Comparison of ENCODE assay signal across 8 cellular contexts in the genomic region with DNA sequence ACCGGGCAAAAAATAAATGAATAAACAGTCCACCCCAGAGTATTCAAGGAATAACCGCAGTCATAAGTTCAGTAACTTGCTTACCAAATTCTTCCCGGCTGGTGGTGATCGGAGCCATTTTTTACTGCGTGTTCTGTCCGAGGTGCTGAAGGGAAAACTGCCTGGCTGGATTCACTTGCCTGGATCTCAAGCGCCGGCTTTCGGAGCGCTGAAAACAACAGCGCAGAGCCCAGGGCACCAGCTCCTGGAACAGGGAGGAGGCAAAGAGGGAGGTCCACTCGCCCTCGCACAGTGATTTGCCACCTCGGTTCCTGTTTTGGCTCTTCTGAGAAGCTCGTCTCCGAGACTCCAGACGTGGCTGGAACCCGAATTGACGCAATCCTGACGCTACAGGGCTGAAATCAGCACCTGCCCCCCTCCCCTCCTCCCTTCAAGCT. TPM values are rescaled to one million over a fixed set of nuclear protein-coding genes. Genes with fewer than 3 reads are reported as not detected.
DNase-seq lines count a peak whose midpoint lies in the region; ATAC-seq and TF ChIP-seq lines count a peak whose summit lies in the region.

A gene with protein sequence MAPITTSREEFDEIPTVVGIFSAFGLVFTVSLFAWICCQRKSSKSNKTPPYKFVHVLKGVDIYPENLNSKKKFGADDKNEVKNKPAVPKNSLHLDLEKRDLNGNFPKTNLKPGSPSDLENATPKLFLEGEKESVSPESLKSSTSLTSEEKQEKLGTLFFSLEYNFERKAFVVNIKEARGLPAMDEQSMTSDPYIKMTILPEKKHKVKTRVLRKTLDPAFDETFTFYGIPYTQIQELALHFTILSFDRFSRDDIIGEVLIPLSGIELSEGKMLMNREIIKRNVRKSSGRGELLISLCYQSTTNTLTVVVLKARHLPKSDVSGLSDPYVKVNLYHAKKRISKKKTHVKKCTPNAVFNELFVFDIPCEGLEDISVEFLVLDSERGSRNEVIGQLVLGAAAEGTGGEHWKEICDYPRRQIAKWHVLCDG (minus strand): TSS at position 327 of the 437 bp plus-strand sequence. CDS start 209 bp downstream, at position 118.

- no peak within 1 kb of the TSS for H3K4me3 ChIP-seq in heart right ventricle

- H3K27me3 ChIP-seq in heart right ventricle, result peaks cover 0 to 26% (median 16%) of the 10 kb centered on the region in 7 donors

- POLR2A ChIA-PET in activated CD8-positive, alpha-beta T cell treated with anti-CD3 and anti-CD28 coated beads for 36 hours (lab: Charles Lee), result no interaction called here
- POLR2A ChIA-PET in activated CD8-positive, alpha-beta T cell treated with anti-CD3 and anti-CD28 coated beads, Interleukin-2, amount 10 ng/mL, durations not matched to agents 7 days and 5 days (lab: Charles Lee), result no interaction called here

- no peak within 1 kb of the TSS for H3K4me3 Mint-ChIP-seq in activated CD8-positive, alpha-beta T cell treated with anti-CD3 and anti-CD28 coated beads for 36 hours
- H3K4me3 Mint-ChIP-seq in activated CD8-positive, alpha-beta T cell treated with anti-CD3 and anti-CD28 coated beads, Interleukin-2, amount 10 ng/mL, durations not matched to agents 7 days and 5 days, result no peak within 1 kb of the TSS

- WGBS in heart right ventricle, 2 donors, result 1 to 2% methylated on average over 20 of the region's 20 CpGs

- TF ChIP-seq CTCF in activated CD8-positive, alpha-beta T cell treated with anti-CD3 and anti-CD28 coated beads for 36 hours (IDR thresholded peaks at IDR 0.05), result no peak
- no peak for TF ChIP-seq CTCF in heart right ventricle (IDR thresholded peaks at IDR 0.05)

- peak; percentile 2 for DNase-seq in activated CD8-positive, alpha-beta T cell treated with anti-CD3 and anti-CD28 coated beads for 36 hours
- no peak for DNase-seq in activated CD8-positive, alpha-beta T cell treated with anti-CD3 and anti-CD28 coated beads, Interleukin-2, amount 10 ng/mL, durations not matched to agents 7 days and 5 days
- DNase-seq in SK-MEL-5 (ENCODE audit: low read depth, low spot score) (peak; percentile 45), heart right ventricle (peak; percentile 13 to 49), posterior vena cava (ENCODE audit: low spot score) (peak; percentile 76), HUDEP-2 (lab: John Stamatoyannopoulos, UW; ENCODE audit: unreplicated experiment in 76 of 76) (no peak), germinal center (ENCODE audit: low spot score) (no peak)
- DNase-seq in stimulated activated CD4-positive, alpha-beta T cell treated with anti-CD3 and anti-CD28 coated beads, Interleukin-2, amount 100 ng/mL, for 48 hours, result no peak

- CTCF ChIA-PET in activated CD8-positive, alpha-beta T cell treated with anti-CD3 and anti-CD28 coated beads for 36 hours (lab: Charles Lee), result no interaction called here
- CTCF ChIA-PET in activated CD8-positive, alpha-beta T cell treated with anti-CD3 and anti-CD28 coated beads, Interleukin-2, amount 10 ng/mL, durations not matched to agents 7 days and 5 days (lab: Charles Lee), result no interaction called here

- no peaks in the 10 kb centered on the region for H3K36me3 Mint-ChIP-seq in activated CD8-positive, alpha-beta T cell treated with anti-CD3 and anti-CD28 coated beads for 36 hours (ENCODE audit: low read depth)
- no peaks in the 10 kb centered on the region for H3K36me3 Mint-ChIP-seq in activated CD8-positive, alpha-beta T cell treated with anti-CD3 and anti-CD28 coated beads, Interleukin-2, amount 10 ng/mL, durations not matched to agents 7 days and 5 days (ENCODE audit: low read depth)

- no peaks in the 10 kb centered on the region for H3K4me1 ChIP-seq in heart right ventricle

- H3K27ac ChIP-seq in heart right ventricle, result no peak within 1 kb of the TSS

- H3K36me3 ChIP-seq in heart right ventricle, result no peaks in the 10 kb centered on the region

- no peak within 1 kb of the TSS for H3K27ac Mint-ChIP-seq in activated CD8-positive, alpha-beta T cell treated with anti-CD3 and anti-CD28 coated beads for 36 hours
- H3K27ac Mint-ChIP-seq in activated CD8-positive, alpha-beta T cell treated with anti-CD3 and anti-CD28 coated beads, Interleukin-2, amount 10 ng/mL, durations not matched to agents 7 days and 5 days, result no peak within 1 kb of the TSS

- no peaks in the 10 kb centered on the region for H3K4me1 Mint-ChIP-seq in activated CD8-positive, alpha-beta T cell treated with anti-CD3 and anti-CD28 coated beads for 36 hours (ENCODE audit: low read depth)
- H3K4me1 Mint-ChIP-seq in activated CD8-positive, alpha-beta T cell treated with anti-CD3 and anti-CD28 coated beads, Interleukin-2, amount 10 ng/mL, durations not matched to agents 7 days and 5 days (ENCODE audit: low read depth), result no peaks in the 10 kb centered on the region

- ATAC-seq in activated CD8-positive, alpha-beta T cell treated with anti-CD3 and anti-CD28 coated beads for 36 hours, result no peak
- no peak for ATAC-seq in activated CD8-positive, alpha-beta T cell treated with anti-CD3 and anti-CD28 coated beads, Interleukin-2, amount 10 ng/mL, durations not matched to agents 7 days and 5 days
- peak in 5 of 8 donors; percentile 29 to 70 (median 62) for ATAC-seq in heart right ventricle

- in situ Hi-C loops in SK-MEL-5 (cut with HindIII; ENCODE audit: low pct_unique_long_range_greater_than_20kb, low sequenced_read_pairs), result no loop called here

- H3K9me3 Mint-ChIP-seq in activated CD8-positive, alpha-beta T cell treated with anti-CD3 and anti-CD28 coated beads for 36 hours, result no peaks in the 10 kb centered on the region
- H3K9me3 Mint-ChIP-seq in activated CD8-positive, alpha-beta T cell treated with anti-CD3 and anti-CD28 coated beads, Interleukin-2, amount 10 ng/mL, durations not matched to agents 7 days and 5 days (ENCODE audit: insufficient read depth), result no peaks in the 10 kb centered on the region

- peaks cover 4% of the 10 kb centered on the region for H3K27me3 Mint-ChIP-seq in activated CD8-positive, alpha-beta T cell treated with anti-CD3 and anti-CD28 coated beads for 36 hours
- peaks cover 4% of the 10 kb centered on the region for H3K27me3 Mint-ChIP-seq in activated CD8-positive, alpha-beta T cell treated with anti-CD3 and anti-CD28 coated beads, Interleukin-2, amount 10 ng/mL, durations not matched to agents 7 days and 5 days (ENCODE audit: low read depth)

- intact Hi-C loops in activated CD8-positive, alpha-beta T cell treated with anti-CD3 and anti-CD28 coated beads for 36 hours (cut with micrococcal nuclease), result loop anchor here (10.0 kb wide), 1 partner anchor 972 kb away; no protein-coding TSS in a partner anchor
- intact Hi-C loops in heart right ventricle (cut with DNase I), result loop anchor here in 4 of 10 donors (5.0 to 10.0 kb wide), 4 partner anchors 682 to 1165 kb away; no protein-coding TSS in a partner anchor
- intact Hi-C loops in posterior vena cava (cut with DNase I), result no loop called here

- no peaks in the 10 kb centered on the region for H3K9me3 ChIP-seq in heart right ventricle

RNA-seq across cellular contexts. Expression of the gene that starts here (rescaled TPM):
- total RNA-seq in activated CD8-positive, alpha-beta T cell treated with anti-CD3 and anti-CD28 coated beads for 36 hours, result not detected
- not detected for total RNA-seq in activated CD8-positive, alpha-beta T cell treated with anti-CD3 and anti-CD28 coated beads, Interleukin-2, amount 10 ng/mL, durations not matched to agents 7 days and 5 days
- not detected in 2 replicates for total RNA-seq in SK-MEL-5 (2014; rRNA removed; shearing (Covaris generic))
- not detected in 2 replicates for polyA plus RNA-seq in SK-MEL-5 (2015; cell fraction: cytosol; rRNA removed)
- not detected in 2 replicates for polyA plus RNA-seq in SK-MEL-5 (2015; cell fraction: nucleus; rRNA removed)
- total RNA-seq in heart right ventricle (1 to 10 TPM in 1 of 10 donors, not detected in 9; 1.1 TPM), posterior vena cava (not detected)
- polyA plus RNA-seq in heart right ventricle, result not detected

Comparison
In these comparisons a context has a peak if more than half of its experiments do, and no peak if none do; other contexts are left out.
1. Peak in DNase-seq in activated CD8-positive, alpha-beta T cell treated with anti-CD3 and anti-CD28 coated beads for 36 hours; RNA of the gene not detected or under 1 TPM.
2. Peak in DNase-seq in SK-MEL-5; RNA of the gene not detected or under 1 TPM.
3. Peak in DNase-seq in posterior vena cava; RNA of the gene not detected or under 1 TPM.
4. ATAC-seq: peak in heart right ventricle (5 of 8); none in activated CD8-positive, alpha-beta T cell treated with anti-CD3 and anti-CD28 coated beads for 36 hours (single experiment) and activated CD8-positive, alpha-beta T cell treated with anti-CD3 and anti-CD28 coated beads, Interleukin-2, amount 10 ng/mL, durations not matched to agents 7 days and 5 days (single experiment).
5. DNase-seq: peak in heart right ventricle (2 of 2); none in activated CD8-positive, alpha-beta T cell treated with anti-CD3 and anti-CD28 coated beads, Interleukin-2, amount 10 ng/mL, durations not matched to agents 7 days and 5 days (single experiment), HUDEP-2 (0 of 76), stimulated activated CD4-positive, alpha-beta T cell treated with anti-CD3 and anti-CD28 coated beads, Interleukin-2, amount 100 ng/mL, for 48 hours (0 of 2) and germinal center (single experiment).